Comparison of ENCODE assay signal across 14 cellular contexts in the genomic region with DNA sequence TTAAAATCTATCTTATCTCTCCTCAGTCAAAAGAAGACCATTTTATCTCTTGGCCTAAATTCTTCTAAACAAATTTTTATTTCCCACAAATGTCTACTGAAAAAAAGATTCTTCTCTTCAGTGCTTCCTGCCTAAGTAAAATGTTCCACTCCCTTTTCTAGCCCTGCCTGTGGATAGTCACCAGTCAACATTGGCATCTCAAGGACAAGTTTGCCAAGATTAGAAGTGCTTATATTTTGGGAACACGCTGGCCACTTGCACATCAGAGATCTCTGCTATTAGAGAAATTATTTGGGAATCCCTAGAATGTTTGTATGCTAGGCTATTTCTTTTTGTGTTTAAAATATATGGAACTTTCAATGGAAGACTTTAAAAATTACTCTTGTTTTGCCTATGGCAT.
A peak's percentile ranks its signal among the peaks of the same experiment; 100 is the strongest.
DNase-seq lines count a peak whose midpoint lies in the region; ATAC-seq and TF ChIP-seq lines count a peak whose summit lies in the region.
"Had no signal": no experiment of that assay in that cellular context is flagged by ENCODE, and none has a peak within 500 bp of the region (broad histone marks: within the 10 kb centered on the region; RNA-seq: fewer than 3 reads in every experiment).

No MANE protein-coding gene starts in this region.

- TF ChIP-seq CTCF in OCI-LY3 (IDR thresholded peaks at IDR 0.05; ENCODE audit: low read depth, low read length), result no peak
- no peak for TF ChIP-seq CTCF in heart left ventricle (IDR thresholded peaks at IDR 0.05)

- no peak overlapping the region for H3K9ac ChIP-seq in OCI-LY3 (ENCODE audit: low read length)
- H3K9ac ChIP-seq: BLaER1 treated with 17β-estradiol and CSF1 and Interleukin-3, amounts not matched to agents 10 nM and 100 nM had no signal

- TF ChIP-seq POLR2A in heart left ventricle (IDR thresholded peaks at IDR 0.05), result no peak

- H3K27ac Mint-ChIP-seq in stimulated activated effector memory CD8-positive, alpha-beta T cell treated with anti-CD3 and anti-CD28 coated beads, Interleukin-12 subunit alpha, Interleukin-12 subunit beta, amount 100 ng/mL, for 72 hours, result no peak overlapping the region
- H3K27ac Mint-ChIP-seq: B cell; CD4-positive, CD25-positive, alpha-beta regulatory T cell; CD8-positive, alpha-beta memory T cell; H9; IgD-negative memory B cell had no signal

- no peaks in the 10 kb centered on the region for H3K36me3 ChIP-seq in OCI-LY3 (replicated peaks; ENCODE audit: low read depth, low read length)
- no peaks in the 10 kb centered on the region for H3K36me3 ChIP-seq in heart left ventricle
- H3K36me3 ChIP-seq: BLaER1 treated with 17β-estradiol and CSF1 and Interleukin-3, amounts not matched to agents 10 nM and 100 nM had no signal

- peak overlapping the region; percentile 29; the same call in 1 of the 2 replicates for H2AFZ ChIP-seq in OCI-LY3 (ENCODE audit: low read depth, low read length)

- peaks cover 29% of the 10 kb centered on the region for H3K4me1 ChIP-seq in OCI-LY3 (ENCODE audit: low read length)
- peaks cover 0 to 14% (median 2%) of the 10 kb centered on the region in 12 donors for H3K4me1 ChIP-seq in heart left ventricle
- H3K4me1 ChIP-seq: Caco-2 had no signal

- H3K4me3 Mint-ChIP-seq in stimulated activated effector memory CD8-positive, alpha-beta T cell treated with anti-CD3 and anti-CD28 coated beads, Interleukin-12 subunit alpha, Interleukin-12 subunit beta, amount 100 ng/mL, for 72 hours, result no peak overlapping the region
- H3K4me3 Mint-ChIP-seq: B cell; CD4-positive, CD25-positive, alpha-beta regulatory T cell; CD8-positive, alpha-beta memory T cell; H9; IgD-negative memory B cell had no signal

- H3K27ac ChIP-seq in OCI-LY3 (ENCODE audit: low read length) (no peak overlapping the region), heart left ventricle (peak overlapping the region; percentile 19 to 75 (median 50))
- H3K27ac ChIP-seq: BLaER1 treated with 17β-estradiol and CSF1 and Interleukin-3, amounts not matched to agents 10 nM and 100 nM had no signal

- no peaks in the 10 kb centered on the region for H4K20me1 ChIP-seq in OCI-LY3 (ENCODE audit: insufficient read depth, low read length)
- H4K20me1 ChIP-seq: BLaER1 treated with 17β-estradiol and CSF1 and Interleukin-3, amounts not matched to agents 10 nM and 100 nM had no signal

- H3K79me2 ChIP-seq in OCI-LY3 (ENCODE audit: low read length), result no peaks in the 10 kb centered on the region

- intact Hi-C loops in heart left ventricle (cut with DNase I) (no loop called here), left ventricle myocardium superior (cut with micrococcal nuclease) (no loop called here)

- H3K27me3 ChIP-seq in OCI-LY3 (ENCODE audit: low read depth, low read length) (no peaks in the 10 kb centered on the region), heart left ventricle (no peaks in the 10 kb centered on the region)
- H3K27me3 ChIP-seq: BLaER1 treated with 17β-estradiol and CSF1 and Interleukin-3, amounts not matched to agents 10 nM and 100 nM had no signal

- ATAC-seq in heart left ventricle (peak; percentile 85 to 92 (median 88)), left ventricle myocardium superior (peak; percentile 95), GM18517 (IDR thresholded peaks at IDR 0.05; ENCODE audit: unreplicated experiment) (no peak), GM18511 (IDR thresholded peaks at IDR 0.05; ENCODE audit: unreplicated experiment) (no peak)
- ATAC-seq in stimulated activated effector memory CD8-positive, alpha-beta T cell treated with anti-CD3 and anti-CD28 coated beads, Interleukin-12 subunit alpha, Interleukin-12 subunit beta, amount 100 ng/mL, for 72 hours, result no peak
- ATAC-seq: HepG2 had no signal

- H3K4me3 ChIP-seq in OCI-LY3 (ENCODE audit: low read length) (no peak overlapping the region), heart left ventricle (peak overlapping the region in 10 of 12 donors; percentile 9 to 50 (median 43))
- H3K4me3 ChIP-seq: BLaER1 treated with 17β-estradiol and CSF1 and Interleukin-3, amounts not matched to agents 10 nM and 100 nM had no signal

- H3K9me3 ChIP-seq in OCI-LY3 (ENCODE audit: insufficient read depth, low read length), result no peaks in the 10 kb centered on the region
- no peaks in the 10 kb centered on the region for H3K9me3 ChIP-seq in heart left ventricle
- H3K9me3 ChIP-seq: BLaER1 treated with 17β-estradiol and CSF1 and Interleukin-3, amounts not matched to agents 10 nM and 100 nM; Caco-2 had no signal

- H3K9me3 Mint-ChIP-seq in stimulated activated effector memory CD8-positive, alpha-beta T cell treated with anti-CD3 and anti-CD28 coated beads, Interleukin-12 subunit alpha, Interleukin-12 subunit beta, amount 100 ng/mL, for 72 hours, result peaks cover 20% of the 10 kb centered on the region
- H3K9me3 Mint-ChIP-seq: H9, IgD-negative memory B cell had no signal

- DNase-seq in heart left ventricle, result peak in 1 of 5 donors; percentile 21
- DNase-seq in left ventricle myocardium superior, result no peak
- DNase-seq in stimulated activated effector memory CD8-positive, alpha-beta T cell treated with anti-CD3 and anti-CD28 coated beads, Interleukin-12 subunit alpha, Interleukin-12 subunit beta, amount 100 ng/mL, for 72 hours (ENCODE audit: low spot score in 2 of 2), result no peak
- DNase-seq: Caco-2; CD4-positive, CD25-positive, alpha-beta regulatory T cell; CD8-positive, alpha-beta memory T cell; H9 had no signal

- WGBS in heart left ventricle, 4 donors, result 34 to 44% (median 41%) methylated on average over 1 of the region's 1 CpG

- no peaks in the 10 kb centered on the region for H3K4me1 Mint-ChIP-seq in stimulated activated effector memory CD8-positive, alpha-beta T cell treated with anti-CD3 and anti-CD28 coated beads, Interleukin-12 subunit alpha, Interleukin-12 subunit beta, amount 100 ng/mL, for 72 hours
- H3K4me1 Mint-ChIP-seq: B cell; CD4-positive, CD25-positive, alpha-beta regulatory T cell; CD8-positive, alpha-beta memory T cell; H9 had no signal

- no peak overlapping the region for H3K4me2 ChIP-seq in OCI-LY3 (ENCODE audit: low read length)
- H3K4me2 ChIP-seq: BLaER1 treated with 17β-estradiol and CSF1 and Interleukin-3, amounts not matched to agents 10 nM and 100 nM had no signal

- no peaks in the 10 kb centered on the region for H3K36me3 Mint-ChIP-seq in stimulated activated effector memory CD8-positive, alpha-beta T cell treated with anti-CD3 and anti-CD28 coated beads, Interleukin-12 subunit alpha, Interleukin-12 subunit beta, amount 100 ng/mL, for 72 hours
- H3K36me3 Mint-ChIP-seq: CD4-positive, CD25-positive, alpha-beta regulatory T cell; CD8-positive, alpha-beta memory T cell; IgD-negative memory B cell had no signal

Comparison
In these comparisons a context has a peak if more than half of its experiments do, and no peak if none do; other contexts are left out.
1. ATAC-seq: peak in heart left ventricle (4 of 4) and left ventricle myocardium superior (single experiment); none in GM18517 (single experiment), stimulated activated effector memory CD8-positive, alpha-beta T cell treated with anti-CD3 and anti-CD28 coated beads, Interleukin-12 subunit alpha, Interleukin-12 subunit beta, amount 100 ng/mL, for 72 hours (single experiment) and GM18511 (single experiment).